In the genomic region with DNA sequence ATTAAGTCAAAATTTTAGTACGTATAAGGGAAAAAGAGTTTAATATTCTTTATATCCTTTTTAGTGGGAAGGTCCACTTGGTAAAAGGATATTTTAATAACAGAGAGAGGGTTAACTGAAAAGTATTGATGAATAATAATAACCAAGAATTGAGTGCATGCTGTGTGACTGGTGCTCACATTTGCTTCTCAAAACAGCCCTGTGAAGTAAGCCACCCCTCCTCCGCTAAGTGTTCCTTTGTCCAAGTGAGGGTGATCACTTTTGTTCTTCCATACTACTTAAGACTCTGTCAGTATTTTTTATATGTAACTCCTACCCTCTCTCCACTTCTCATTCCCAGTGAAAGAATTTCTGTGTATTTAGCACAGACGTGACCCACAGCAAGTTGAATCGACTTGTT, we compare ENCODE assay signal across 1 cellular context.
TF ChIP-seq lines count a peak whose summit lies in the region.

No MANE protein-coding gene starts in this region.

TF ChIP-seq in endothelial cell of umbilical vein, 7 proteins besides CTCF, POLR2A, EP300 and RAD21 (continued from another document):
- no peak for TF ChIP-seq JUN (IDR thresholded peaks at IDR 0.05; ENCODE audit: borderline replicate concordance, insufficient read depth, insufficient read length, low read depth)
